8 cellular contexts compared by ENCODE assay signal in the genomic region with DNA sequence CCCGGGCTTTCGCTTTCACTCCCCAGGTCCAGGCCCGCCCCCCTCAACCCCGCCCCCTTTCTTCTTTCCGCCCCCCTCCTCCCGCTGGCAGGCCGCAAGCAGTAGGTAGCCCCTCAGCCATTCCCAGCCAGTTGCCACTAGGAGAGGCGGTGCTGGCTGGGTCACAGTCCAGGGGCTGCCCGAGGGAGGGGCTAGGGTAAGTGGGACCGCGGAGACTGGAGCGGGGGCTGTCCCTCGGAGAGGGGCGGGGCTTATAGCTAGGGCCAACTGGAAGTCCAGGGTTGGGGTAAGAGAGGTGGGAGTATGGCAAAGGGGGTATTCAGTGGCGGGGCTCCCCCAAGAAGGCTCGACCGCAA. TPM values are rescaled to one million over a fixed set of nuclear protein-coding genes. Genes with fewer than 3 reads are reported as not detected.
DNase-seq lines count a peak whose midpoint lies in the region; ATAC-seq, FAIRE-seq and TF ChIP-seq lines count a peak whose summit lies in the region.

No MANE protein-coding gene starts in this region.

- DNase-seq in NCI-H187 treated with DMSO at 0.1 percent for 48 hours (lab: John Stamatoyannopoulos, UW): peak; percentile 96
- DNase-seq in T-helper 22 cell (ENCODE audit: low read depth): peak; percentile 87
- DNase-seq in astrocyte (ENCODE audit: low read depth): peak; percentile 94
- DNase-seq in hepatic stellate cell (ENCODE audit: low spot score): peak; percentile 98
- DNase-seq in aorta: peak; percentile 97 to 98

- FAIRE-seq in astrocyte (lab: Jason Lieb, UNC): no peak

- ATAC-seq in GM18505 (IDR thresholded peaks at IDR 0.05; ENCODE audit: unreplicated experiment) (peak; percentile 61), HG02973 (IDR thresholded peaks at IDR 0.05; ENCODE audit: unreplicated experiment) (peak; percentile 49), aorta (ENCODE audit: low FRiP score) (peak; percentile 92)

- WGBS in aorta, 2 donors: 0 to 1% methylated on average over 16 to 17 of the region's 17 CpGs

- H3K9ac ChIP-seq in astrocyte (ENCODE audit: low read length): peak overlapping the region; percentile 87
- H3K9ac ChIP-seq in rectal smooth muscle tissue (ENCODE audit: low read length): peak overlapping the region; percentile 27

- H3K27me3 Mint-ChIP-seq in astrocyte (ENCODE audit: low read depth, unreplicated experiment): no peaks in the 10 kb centered on the region

- peaks cover 36% of the 10 kb centered on the region for H4K20me1 ChIP-seq in astrocyte (ENCODE audit: insufficient read depth, low read length)

- no peaks in the 10 kb centered on the region for H3K9me3 ChIP-seq in astrocyte (ENCODE audit: insufficient read depth, low read depth, low read length)
- no peaks in the 10 kb centered on the region for H3K9me3 ChIP-seq in aorta (ENCODE audit: control insufficient read depth, low read length)

- peak overlapping the region; percentile 79 for H2AFZ ChIP-seq in astrocyte (ENCODE audit: low read depth, low read length)

- H3K4me1 Mint-ChIP-seq in astrocyte (ENCODE audit: low read depth, unreplicated experiment): peaks cover 30% of the 10 kb centered on the region

- peak overlapping the region; percentile 83 for H3K27ac Mint-ChIP-seq in astrocyte (ENCODE audit: unreplicated experiment)

- no peak for TF ChIP-seq POLR2A in GM18505 (IDR thresholded peaks at IDR 0.05; ENCODE audit: borderline replicate concordance, extremely low read depth, insufficient read depth, insufficient read length)

- peaks cover 30% of the 10 kb centered on the region for H3K4me1 ChIP-seq in astrocyte (ENCODE audit: insufficient read depth, low read length)
- H3K4me1 ChIP-seq in rectal smooth muscle tissue (ENCODE audit: control insufficient read depth, insufficient read depth, low read length): peaks cover 20% of the 10 kb centered on the region
- no peaks in the 10 kb centered on the region for H3K4me1 ChIP-seq in aorta (ENCODE audit: control insufficient read depth in 1 of 2, insufficient read depth in 2 of 2, low read length in 2 of 2)

- TF ChIP-seq CTCF in astrocyte (IDR thresholded peaks at IDR 0.05; ENCODE audit: insufficient read depth, low read depth, low read length): no peak

- no peaks in the 10 kb centered on the region for H3K36me3 Mint-ChIP-seq in astrocyte (ENCODE audit: low read depth, unreplicated experiment)

- H3K27ac ChIP-seq in astrocyte (ENCODE audit: low read depth, low read length) (peak overlapping the region; percentile 83), rectal smooth muscle tissue (ENCODE audit: low read depth, low read length) (peak overlapping the region; percentile 92), aorta (ENCODE audit: low read depth in 1 of 2, low read length in 2 of 2) (peak overlapping the region in 1 of 2 donors; percentile 61)

- intact Hi-C loops in aorta (cut with DNase I): loop anchor here (2.0 to 5.0 kb wide), 2 partner anchors 34 to 220 kb away; a partner anchor contains a TSS

- H3K36me3 ChIP-seq in astrocyte (ENCODE audit: insufficient read depth, low read length) (peaks cover 25% of the 10 kb centered on the region), rectal smooth muscle tissue (ENCODE audit: control insufficient read depth, insufficient read depth, low read length) (peaks cover 14% of the 10 kb centered on the region), aorta (ENCODE audit: control insufficient read depth in 1 of 2, insufficient read depth in 2 of 2, low read length in 1 of 2) (peaks cover 0 to under 1% of the 10 kb centered on the region in 2 donors)

- H3K27me3 ChIP-seq in astrocyte (ENCODE audit: insufficient read depth, low read length): no peaks in the 10 kb centered on the region
- H3K27me3 ChIP-seq in rectal smooth muscle tissue (ENCODE audit: control insufficient read depth, insufficient read depth, low read length): no peaks in the 10 kb centered on the region
- H3K27me3 ChIP-seq in aorta (ENCODE audit: control insufficient read depth in 1 of 2, insufficient read depth in 2 of 2, low read length in 1 of 2): no peaks in the 10 kb centered on the region

- H3K4me2 ChIP-seq in astrocyte (ENCODE audit: low read length): peak overlapping the region; percentile 96

- no peaks in the 10 kb centered on the region for H3K9me3 Mint-ChIP-seq in astrocyte (ENCODE audit: unreplicated experiment)

- peak overlapping the region; percentile 93 for H3K4me3 ChIP-seq in astrocyte (ENCODE audit: insufficient read depth, low read depth, low read length)
- peak overlapping the region; percentile 82 for H3K4me3 ChIP-seq in rectal smooth muscle tissue (ENCODE audit: low read length)
- peak overlapping the region; percentile 23 to 50 for H3K4me3 ChIP-seq in aorta (ENCODE audit: low read length in 2 of 2)

- H3K4me3 Mint-ChIP-seq in astrocyte (ENCODE audit: unreplicated experiment): peak overlapping the region; percentile 96

- peaks cover 55% of the 10 kb centered on the region for H3K79me2 ChIP-seq in astrocyte (ENCODE audit: insufficient read depth, low read length)

RNA-seq across cellular contexts. Expression of a gene that starts 0.2 kb away (rescaled TPM):
- 173 TPM in 2 replicates for total RNA-seq in astrocyte
- 10 to 100 TPM; 86.1 to 93.6 TPM for total RNA-seq in aorta
- polyA plus RNA-seq in aorta: 100 to 1,000 TPM; 142 to 261 TPM

RNA-seq across cellular contexts. Expression of a gene that starts 0.7 kb away (rescaled TPM):
- total RNA-seq in astrocyte (59.0 and 69.8 TPM in 2 replicates), aorta (10 to 100 TPM; 51.6 to 61.1 TPM)
- polyA plus RNA-seq in aorta: 100 to 1,000 TPM in 1 of 2 donors, 1 to 10 TPM in 1; 9.1 to 167 TPM

RNA-seq across cellular contexts. Expression of a gene that starts 5.2 kb away (rescaled TPM):
- total RNA-seq in astrocyte: 16.7 and 18.5 TPM in 2 replicates
- total RNA-seq in aorta: 10 to 100 TPM; 12.8 to 15.3 TPM
- polyA plus RNA-seq in aorta: 10 to 100 TPM; 18.3 to 41.9 TPM

RNA-seq across cellular contexts. Expression of a gene that starts 10.6 kb away (rescaled TPM):
- total RNA-seq in astrocyte (116 and 122 TPM in 2 replicates), aorta (100 to 1,000 TPM; 112 to 125 TPM)
- polyA plus RNA-seq in aorta: 100 to 1,000 TPM; 206 to 210 TPM

RNA-seq across cellular contexts. Expression of a gene that starts 14.5 kb away (rescaled TPM):
- total RNA-seq in astrocyte: 76.0 and 89.4 TPM in 2 replicates
- total RNA-seq in aorta: 100 to 1,000 TPM; 113 to 117 TPM
- polyA plus RNA-seq in aorta: 100 to 1,000 TPM in 1 of 2 donors, 10 to 100 TPM in 1; 56.0 to 111 TPM

Comparison
In these comparisons a context has a peak if more than half of its experiments do, and no peak if none do; other contexts are left out.
1. H3K4me3 ChIP-seq: peak in every context shown above with its lines; median percentile 93 in astrocyte; 82 in rectal smooth muscle tissue; 36 in aorta.